In the genomic region with DNA sequence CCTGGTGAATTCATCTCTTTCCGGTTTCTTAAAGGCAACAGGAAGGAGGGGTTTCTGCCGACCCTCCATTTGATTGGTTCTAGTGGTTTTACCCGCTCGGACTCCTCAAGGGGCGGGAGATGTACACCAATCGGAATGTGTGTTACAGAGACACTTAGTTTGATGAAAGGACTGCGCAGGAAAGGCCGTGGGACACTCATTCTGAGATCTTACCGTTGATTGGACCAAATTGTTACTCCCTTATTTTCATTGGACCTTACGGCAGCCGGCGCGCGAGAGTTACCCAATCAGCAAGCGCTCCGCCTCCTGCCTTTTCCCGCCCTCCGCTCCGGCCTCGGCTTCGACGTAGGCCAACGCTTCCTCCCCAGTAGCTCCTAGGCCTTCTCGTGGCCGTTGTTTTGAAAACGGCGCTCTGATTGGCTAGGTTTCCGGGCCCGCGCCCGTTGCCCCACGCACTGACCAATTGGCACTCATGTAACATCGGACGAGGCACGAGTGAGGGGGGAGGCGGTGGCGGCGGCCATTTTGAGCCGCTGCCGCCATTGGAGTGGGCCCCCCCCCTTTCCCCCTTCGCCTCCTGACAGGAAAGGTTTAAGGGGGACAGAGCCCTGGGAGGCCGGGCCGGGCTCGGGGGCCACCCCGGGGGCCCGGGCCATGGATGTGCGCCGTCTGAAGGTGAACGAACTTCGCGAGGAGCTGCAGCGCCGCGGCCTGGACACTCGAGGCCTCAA, we compare ENCODE assay signal across 8 cellular contexts. TPM values are rescaled to one million over a fixed set of nuclear protein-coding genes. Genes with fewer than 3 reads are reported as not detected.
A peak's percentile ranks its signal among the peaks of the same experiment; 100 is the strongest.
DNase-seq lines count a peak whose midpoint lies in the region; ATAC-seq and TF ChIP-seq lines count a peak whose summit lies in the region.

A gene (plus strand): TSS at position 523 of the 731 bp plus-strand sequence. CDS start 132 bp downstream, at position 655.

- H3K36me3 ChIP-seq in cardiac muscle cell (peaks cover 12% of the 10 kb centered on the region), parathyroid adenoma (ENCODE audit: control insufficient read depth, insufficient read depth, low read length) (no peaks in the 10 kb centered on the region), tibial nerve (peaks cover 0 to 31% (median 8%) of the 10 kb centered on the region in 3 donors)

- H3K4me3 ChIP-seq in GM12875 (ENCODE audit: low read depth, low read length) = peak within 1 kb of the TSS; percentile 97
- H3K4me3 ChIP-seq in cardiac muscle cell = peak within 1 kb of the TSS; percentile 68
- H3K4me3 ChIP-seq in parathyroid adenoma (ENCODE audit: low read depth, low read length) = peak within 1 kb of the TSS; percentile 94
- peak within 1 kb of the TSS; percentile 85 to 99 (median 92) for H3K4me3 ChIP-seq in tibial nerve

- H2AFZ ChIP-seq in parathyroid adenoma = peak within 1 kb of the TSS; percentile 82

- WGBS in adipose tissue, 3 donors = 0 to 1% (median 0%) methylated on average over 51 to 55 of the region's 55 CpGs
- 0 to 1% methylated on average over 33 to 52 of the region's 55 CpGs for WGBS in tibial nerve, 2 donors

- DNase-seq in NCI-H1436 treated with DMSO at 0.1 percent for 48 hours (lab: John Stamatoyannopoulos, UW) (peak; percentile 99), T-cell (peak; percentile 96 to 100 (median 99)), cardiac muscle cell (ENCODE audit: low read depth in 1 of 2, low spot score in 1 of 2) (peak; percentile 99 to 100), tibial nerve (ENCODE audit: low spot score in 2 of 2) (peak; percentile 97 to 99)

- CTCF ChIA-PET in T-cell (lab: Charles Lee) = interaction anchor here in 1 of 2 donors (0.7 to 4.4 kb wide), 10 partner anchors 16 to 268 kb away, joined by 3 to 52 read pairs (median 6); a partner anchor contains a TSS

- H3K27me3 Mint-ChIP-seq in T-cell = no peaks in the 10 kb centered on the region

- peak within 1 kb of the TSS; percentile 81 for H3K9ac ChIP-seq in parathyroid adenoma

- H3K4me2 ChIP-seq in parathyroid adenoma (ENCODE audit: low read length) = peak within 1 kb of the TSS; percentile 100

- H3K4me3 Mint-ChIP-seq in T-cell = peak within 1 kb of the TSS; percentile 92 to 100 (median 98)

- no peaks in the 10 kb centered on the region for H3K9me3 Mint-ChIP-seq in T-cell

- peak; percentile 57 to 84 for TF ChIP-seq EP300 in tibial nerve (IDR thresholded peaks at IDR 0.05)

- peak within 1 kb of the TSS; percentile 80 for H3K27ac ChIP-seq in adipose tissue (ENCODE audit: low read depth, low read length)
- peak within 1 kb of the TSS; percentile 99 for H3K27ac ChIP-seq in cardiac muscle cell
- H3K27ac ChIP-seq in parathyroid adenoma = peak within 1 kb of the TSS; percentile 89
- peak within 1 kb of the TSS; percentile 99 to 100 (median 100) for H3K27ac ChIP-seq in tibial nerve

- TF ChIP-seq CTCF in GM12875 (IDR thresholded peaks at IDR 0.05; ENCODE audit: borderline replicate concordance, insufficient read depth, low read depth, low read length) (peak; percentile 36; the same call in 1 of the 2 replicates), cardiac muscle cell (IDR thresholded peaks at IDR 0.05; ENCODE audit: low read depth, low read length) (peak; percentile 36), parathyroid adenoma (IDR thresholded peaks at IDR 0.05) (peak; percentile 40), tibial nerve (IDR thresholded peaks at IDR 0.05) (peak in 4 of 5 experiments; percentile 15 to 71 (median 47))

- peak within 1 kb of the TSS; percentile 99 to 100 for H3K27ac Mint-ChIP-seq in T-cell

- peaks cover 18% of the 10 kb centered on the region for H3K36me3 Mint-ChIP-seq in T-cell

- peak; percentile 76 for ATAC-seq in HG02840 (IDR thresholded peaks at IDR 0.05; ENCODE audit: low FRiP score, unreplicated experiment)
- peak; percentile 56 to 72 (median 64) for ATAC-seq in T-cell (replicated peaks in 1 of 4)

- H3K79me2 ChIP-seq in parathyroid adenoma = peaks cover 41% of the 10 kb centered on the region

- TF ChIP-seq POLR2A in tibial nerve (IDR thresholded peaks at IDR 0.05) = peak; percentile 57 to 65

- no peaks in the 10 kb centered on the region for H3K27me3 ChIP-seq in cardiac muscle cell
- no peaks in the 10 kb centered on the region for H3K27me3 ChIP-seq in parathyroid adenoma (ENCODE audit: control insufficient read depth, insufficient read depth, low read length)
- H3K27me3 ChIP-seq in tibial nerve = no peaks in the 10 kb centered on the region

- H3K9me3 ChIP-seq in cardiac muscle cell (ENCODE audit: low read depth) = no peaks in the 10 kb centered on the region
- no peaks in the 10 kb centered on the region for H3K9me3 ChIP-seq in parathyroid adenoma (ENCODE audit: control insufficient read depth, low read length)
- H3K9me3 ChIP-seq in tibial nerve = no peaks in the 10 kb centered on the region

- POLR2A ChIA-PET in T-cell (lab: Charles Lee) = interaction anchor here (0.5 to 2.7 kb wide), 18 partner anchors 30 to 1205 kb away, joined by 3 to 33 read pairs (median 6); a partner anchor contains a TSS

- H3K4me1 Mint-ChIP-seq in T-cell = peaks cover 46 to 51% (median 46%) of the 10 kb centered on the region in 3 donors

- peaks cover 12% of the 10 kb centered on the region for H3K4me1 ChIP-seq in cardiac muscle cell (ENCODE audit: low read depth)
- peaks cover 10% of the 10 kb centered on the region for H3K4me1 ChIP-seq in parathyroid adenoma
- H3K4me1 ChIP-seq in tibial nerve = peaks cover 0 to 38% (median 22%) of the 10 kb centered on the region in 4 donors

RNA-seq across cellular contexts. Expression of the gene that starts here (rescaled TPM):
- total RNA-seq in T-cell (100 to 1,000 TPM; 275 to 350 (median 307) TPM), cardiac muscle cell (159 and 195 TPM in 2 replicates), tibial nerve (100 to 1,000 TPM; 136 to 163 (median 146) TPM)
- polyA plus RNA-seq in adipose tissue (100 to 1,000 TPM in 1 of 3 donors, 10 to 100 TPM in 2; 47.6 to 129 (median 87.1) TPM), cardiac muscle cell (148 and 216 TPM in 2 replicates)

Comparison
In these comparisons a context has a peak if more than half of its experiments do, and no peak if none do; other contexts are left out.
1. Peak in every context shown above with its lines: DNase-seq, ATAC-seq, H3K4me3 ChIP-seq and H3K27ac ChIP-seq.